1 cellular context compared by ENCODE assay signal in the genomic region with DNA sequence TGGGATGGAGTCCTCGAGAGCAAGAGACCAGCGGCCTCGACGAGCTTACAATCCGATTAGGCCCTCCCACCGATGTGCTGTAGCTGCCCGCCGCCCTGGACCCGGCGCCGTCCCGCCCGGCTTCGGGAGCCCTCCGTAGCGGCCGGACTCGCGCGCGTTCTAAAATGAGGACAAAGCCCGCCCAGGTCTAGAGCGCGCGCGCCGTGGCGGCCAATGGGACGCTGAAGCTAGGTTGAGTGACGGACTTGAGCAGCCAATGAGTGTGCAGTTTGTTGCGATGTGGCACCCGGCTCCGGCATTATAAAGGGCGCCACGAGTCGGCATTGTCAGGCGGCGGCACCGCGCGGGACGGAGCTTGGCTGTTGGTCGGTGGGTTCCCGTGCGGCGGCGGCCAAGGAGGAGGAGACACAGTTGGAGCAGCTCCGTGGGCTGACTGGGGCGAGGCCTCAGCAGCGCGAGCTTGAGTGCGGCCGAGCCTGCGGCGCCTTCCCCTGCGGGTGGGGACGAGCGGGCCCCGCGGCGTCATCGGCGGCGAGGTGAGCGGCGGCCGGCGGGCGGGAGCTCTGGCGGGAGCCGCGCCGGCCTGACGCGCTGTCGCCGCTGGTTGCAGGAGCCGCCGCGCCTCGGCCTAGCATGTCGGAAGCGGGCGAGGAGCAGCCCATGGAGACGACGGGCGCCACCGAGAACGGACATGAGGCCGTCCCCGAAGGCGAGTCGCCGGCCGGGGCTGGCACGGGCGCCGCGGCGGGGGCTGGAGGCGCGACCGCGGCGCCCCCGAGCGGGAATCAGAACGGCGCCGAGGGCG.
A peak's percentile ranks its signal among the peaks of the same experiment; 100 is the strongest.
TF ChIP-seq lines count a peak whose summit lies in the region.

Gene HNRNPAB, plus strand, starts transcription at position 329 of the 805 bp plus-strand sequence. Its CDS starts 305 bp downstream, at position 634.

TF ChIP-seq in HepG2, 621 proteins besides CTCF, POLR2A, EP300 and RAD21 (continued from another document and continues in another):
- no peak for TF ChIP-seq ZNF142 (CRISPR knock-in tag; IDR thresholded peaks at IDR 0.05)
- TF ChIP-seq ZBTB4 (CRISPR knock-in tag; IDR thresholded peaks at IDR 0.05; ENCODE audit: borderline replicate concordance) = peak; percentile 93
- peak; percentile 29; the same call in 1 of the 2 replicates for TF ChIP-seq ETV5 (CRISPR knock-in tag; IDR thresholded peaks at IDR 0.05; ENCODE audit: borderline replicate concordance)
- peak; percentile 1 for TF ChIP-seq TAF15 (IDR thresholded peaks at IDR 0.05; ENCODE audit: low read depth, low read length, poor library complexity, severe bottlenecking)
- TF ChIP-seq MAFG (CRISPR knock-in tag; IDR thresholded peaks at IDR 0.05) = no peak
- peak; percentile 86 for TF ChIP-seq BRF2 (CRISPR knock-in tag; IDR thresholded peaks at IDR 0.05)
- TF ChIP-seq CBFB (CRISPR knock-in tag; IDR thresholded peaks at IDR 0.05) = peak; percentile 80; the same call in 1 of the 2 replicates
- TF ChIP-seq FOXJ3 (CRISPR knock-in tag; IDR thresholded peaks at IDR 0.05; ENCODE audit: borderline replicate concordance) = no peak; the same call in 1 of the 2 replicates
- TF ChIP-seq JUN (CRISPR knock-in tag; IDR thresholded peaks at IDR 0.05) = no peak
- TF ChIP-seq, protein P1, sequence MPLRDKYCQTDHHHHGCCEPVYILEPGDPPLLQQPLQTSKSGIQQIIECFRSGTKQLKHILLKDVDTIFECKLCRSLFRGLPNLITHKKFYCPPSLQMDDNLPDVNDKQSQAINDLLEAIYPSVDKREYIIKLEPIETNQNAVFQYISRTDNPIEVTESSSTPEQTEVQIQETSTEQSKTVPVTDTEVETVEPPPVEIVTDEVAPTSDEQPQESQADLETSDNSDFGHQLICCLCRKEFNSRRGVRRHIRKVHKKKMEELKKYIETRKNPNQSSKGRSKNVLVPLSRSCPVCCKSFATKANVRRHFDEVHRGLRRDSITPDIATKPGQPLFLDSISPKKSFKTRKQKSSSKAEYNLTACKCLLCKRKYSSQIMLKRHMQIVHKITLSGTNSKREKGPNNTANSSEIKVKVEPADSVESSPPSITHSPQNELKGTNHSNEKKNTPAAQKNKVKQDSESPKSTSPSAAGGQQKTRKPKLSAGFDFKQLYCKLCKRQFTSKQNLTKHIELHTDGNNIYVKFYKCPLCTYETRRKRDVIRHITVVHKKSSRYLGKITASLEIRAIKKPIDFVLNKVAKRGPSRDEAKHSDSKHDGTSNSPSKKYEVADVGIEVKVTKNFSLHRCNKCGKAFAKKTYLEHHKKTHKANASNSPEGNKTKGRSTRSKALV (CRISPR knock-in tag; IDR thresholded peaks at IDR 0.05) = peak; percentile 87
- peak; percentile 22; the same call in 1 of the 2 replicates for TF ChIP-seq ETV6 (CRISPR knock-in tag; conservative IDR thresholded peaks at IDR 0.05)
- no peak; the same call in 1 of the 2 replicates for TF ChIP-seq KLF15 (CRISPR knock-in tag; IDR thresholded peaks at IDR 0.05; ENCODE audit: borderline replicate concordance)
- TF ChIP-seq ZNF619 (CRISPR knock-in tag; IDR thresholded peaks at IDR 0.05) = peak; percentile 93
- peak; percentile 79 for TF ChIP-seq ZBTB7B (CRISPR knock-in tag; IDR thresholded peaks at IDR 0.05)
- TF ChIP-seq ZNF138 (CRISPR knock-in tag; IDR thresholded peaks at IDR 0.05; ENCODE audit: low read depth) = no peak
- TF ChIP-seq ZNF121 (CRISPR knock-in tag; IDR thresholded peaks at IDR 0.05) = peak; percentile 13; the same call in 1 of the 2 replicates
- no peak for TF ChIP-seq ZKSCAN1 (IDR thresholded peaks at IDR 0.05; ENCODE audit: low read length)
- TF ChIP-seq, protein P2, sequence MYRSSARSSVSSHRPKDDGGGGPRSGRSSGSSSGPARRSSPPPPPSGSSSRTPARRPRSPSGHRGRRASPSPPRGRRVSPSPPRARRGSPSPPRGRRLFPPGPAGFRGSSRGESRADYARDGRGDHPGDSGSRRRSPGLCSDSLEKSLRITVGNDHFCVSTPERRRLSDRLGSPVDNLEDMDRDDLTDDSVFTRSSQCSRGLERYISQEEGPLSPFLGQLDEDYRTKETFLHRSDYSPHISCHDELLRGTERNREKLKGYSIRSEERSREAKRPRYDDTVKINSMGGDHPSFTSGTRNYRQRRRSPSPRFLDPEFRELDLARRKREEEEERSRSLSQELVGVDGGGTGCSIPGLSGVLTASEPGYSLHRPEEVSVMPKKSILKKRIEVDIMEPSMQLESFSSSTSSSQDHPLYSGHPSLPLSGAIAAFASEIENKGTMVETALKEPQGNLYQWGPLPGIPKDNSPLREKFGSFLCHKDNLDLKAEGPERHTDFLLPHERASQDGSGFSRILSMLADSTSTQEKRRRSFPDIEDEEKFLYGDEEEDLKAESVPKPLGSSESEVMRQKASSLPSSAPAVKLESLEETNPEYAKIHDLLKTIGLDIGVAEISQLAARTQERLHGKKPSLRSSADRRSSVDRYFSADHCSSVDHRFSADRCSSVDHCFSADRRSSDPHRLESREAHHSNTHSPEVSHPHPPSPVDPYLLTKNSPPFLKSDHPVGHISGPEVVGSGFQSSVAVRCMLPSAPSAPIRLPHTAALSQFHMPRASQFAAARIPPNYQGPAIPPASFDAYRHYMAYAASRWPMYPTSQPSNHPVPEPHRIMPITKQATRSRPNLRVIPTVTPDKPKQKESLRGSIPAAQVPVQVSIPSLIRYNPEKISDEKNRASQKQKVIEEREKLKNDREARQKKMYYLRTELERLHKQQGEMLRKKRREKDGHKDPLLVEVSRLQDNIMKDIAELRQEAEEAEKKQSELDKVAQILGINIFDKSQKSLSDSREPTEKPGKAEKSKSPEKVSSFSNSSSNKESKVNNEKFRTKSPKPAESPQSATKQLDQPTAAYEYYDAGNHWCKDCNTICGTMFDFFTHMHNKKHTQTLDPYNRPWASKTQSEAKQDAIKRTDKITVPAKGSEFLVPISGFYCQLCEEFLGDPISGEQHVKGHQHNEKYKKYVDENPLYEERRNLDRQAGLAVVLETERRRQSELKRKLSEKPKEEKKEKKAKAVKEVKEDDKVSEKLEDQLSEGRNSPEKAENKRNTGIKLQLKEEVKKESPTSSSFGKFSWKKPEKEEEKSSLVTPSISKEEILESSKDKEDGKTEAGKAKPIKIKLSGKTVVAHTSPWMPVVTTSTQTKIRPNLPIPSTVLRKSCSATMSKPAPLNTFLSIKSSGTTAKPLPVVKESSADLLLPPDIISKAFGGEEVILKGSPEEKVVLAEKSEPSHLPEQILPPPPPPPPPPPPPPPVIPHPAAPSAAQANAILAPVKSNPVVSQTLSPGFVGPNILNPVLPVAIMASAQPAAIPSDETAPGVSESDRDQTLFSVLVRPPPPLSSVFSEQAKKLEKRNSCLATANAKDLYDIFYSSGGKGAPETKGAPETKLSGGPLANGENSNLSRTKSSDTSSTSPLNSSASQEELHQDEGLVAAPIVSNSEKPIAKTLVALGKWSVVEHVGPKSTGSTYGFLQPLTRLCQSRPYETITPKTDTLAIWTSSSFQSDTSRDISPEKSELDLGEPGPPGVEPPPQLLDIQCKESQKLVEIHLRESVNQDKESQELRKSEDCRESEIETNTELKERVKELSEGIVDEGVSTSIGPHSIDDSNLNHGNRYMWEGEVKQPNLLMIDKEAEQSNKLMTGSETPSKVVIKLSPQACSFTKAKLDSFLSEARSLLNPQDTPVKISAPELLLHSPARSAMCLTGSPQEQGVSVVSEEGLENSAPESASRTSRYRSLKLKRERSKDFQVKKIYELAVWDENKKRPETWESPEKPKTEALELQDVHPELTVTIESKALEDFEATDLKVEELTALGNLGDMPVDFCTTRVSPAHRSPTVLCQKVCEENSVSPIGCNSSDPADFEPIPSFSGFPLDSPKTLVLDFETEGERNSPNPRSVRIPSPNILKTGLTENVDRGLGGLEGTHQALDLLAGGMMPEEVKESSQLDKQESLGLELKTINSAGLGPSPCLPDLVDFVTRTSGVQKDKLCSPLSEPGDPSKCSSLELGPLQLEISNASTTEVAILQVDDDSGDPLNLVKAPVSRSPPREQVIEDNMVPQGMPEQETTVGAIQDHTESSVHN (CRISPR knock-in tag; IDR thresholded peaks at IDR 0.05) = 0 out of 2 replicates have a peak, but pooled peaks have one; percentile 41
- TF ChIP-seq ZSCAN29 (CRISPR knock-in tag; conservative IDR thresholded peaks at IDR 0.05) = peak; percentile 36; the same call in 1 of the 2 replicates
- no peak for TF ChIP-seq NBN (conservative IDR thresholded peaks at IDR 0.05)
- TF ChIP-seq TCF7L2 (IDR thresholded peaks at IDR 0.05; ENCODE audit: low read depth, low read length) = no peak
- 0 out of 2 replicates have a peak, but pooled peaks have one; percentile 54 for TF ChIP-seq KDM4B (CRISPR knock-in tag; IDR thresholded peaks at IDR 0.05)
- no peak for TF ChIP-seq HMGA1 (CRISPR knock-in tag; conservative IDR thresholded peaks at IDR 0.05)
- peak; percentile 51; the same call in 1 of the 2 replicates for TF ChIP-seq SNAI1 (CRISPR knock-in tag; IDR thresholded peaks at IDR 0.05; ENCODE audit: borderline replicate concordance)
- TF ChIP-seq ZNF101 (CRISPR knock-in tag; IDR thresholded peaks at IDR 0.05; ENCODE audit: borderline replicate concordance, low read depth) = no peak
- no peak for TF ChIP-seq ZIK1 (CRISPR knock-in tag; IDR thresholded peaks at IDR 0.05; ENCODE audit: borderline replicate concordance, low read depth)
- TF ChIP-seq YEATS4 (CRISPR knock-in tag; IDR thresholded peaks at IDR 0.05; ENCODE audit: borderline replicate concordance) = peak; percentile 98
